Comparison of ENCODE assay signal across 27 cellular contexts in genomic region chr16:30605148-30605547, GRCh38. TPM values are rescaled to one million over a fixed set of nuclear protein-coding genes. Genes with fewer than 3 reads are reported as not detected.
A peak's percentile ranks its signal among the peaks of the same experiment; 100 is the strongest.
DNase-seq lines count a peak whose midpoint lies in the region; ATAC-seq and TF ChIP-seq lines count a peak whose summit lies in the region.
"Had no signal": no experiment of that assay in that cellular context is flagged by ENCODE, and none has a peak within 500 bp of the region (broad histone marks: within the 10 kb centered on the region; RNA-seq: fewer than 3 reads in every experiment).

No MANE protein-coding gene starts in this region.

- DNase-seq in Ammon's horn (ENCODE audit: low spot score) (peak; percentile 46), NOMO-1 (lab: John Stamatoyannopoulos, UW; ENCODE audit: unreplicated experiment in 2 of 2) (peak; percentile 42 to 61), globus pallidus (ENCODE audit: low spot score) (peak; percentile 38), nephron progenitor cell (no peak), AML-193 (lab: John Stamatoyannopoulos, UW) (no peak)
- DNase-seq in natural killer cell treated with Interleukin-12 subunit alpha and Interleukin-12 subunit beta and Interleukin-15 and Interleukin-18, amount 100 ng/mL, for 72 hours (ENCODE audit: low spot score) = no peak
- DNase-seq in activated effector memory CD4-positive, alpha-beta T cell treated with Interleukin-2 at 50 U/mL for 16 hours = no peak
- DNase-seq: activated B cell treated with CpG ODN at 0.5 μM for 24 hours; activated CD4-positive, alpha-beta T cell treated with anti-CD3 and anti-CD28 coated beads, Interleukin-2, amount 50 U/mL, for 1 hour; activated CD8-positive, alpha-beta memory T cell treated with anti-CD3 and anti-CD28 coated beads, Interleukin-2, amount 10 ng/mL, durations not matched to agents 7 days and 5 days; activated naive CD4-positive, alpha-beta T cell treated with anti-CD3 and anti-CD28 coated beads for 36 hours; activated T-cell treated with anti-CD3 and anti-CD28 coated beads, Interleukin-2, amount 50 U/mL, for 48 hours; amniotic stem cell; brain microvascular endothelial cell; Caco-2; DMS79; GDM1; H7; kidney glomerular epithelial cell; mesendoderm; NCI-H1105 treated with DMSO at 0.1 percent for 48 hours; NCI-H2081 treated with DMSO at 0.1 percent for 48 hours; NCI-H774; OCI-M1; SW 1271 had no signal

- H3K4me1 Mint-ChIP-seq in nephron progenitor cell = peaks cover 14% of the 10 kb centered on the region
- peaks cover 2 to 6% of the 10 kb centered on the region in 2 donors for H3K4me1 Mint-ChIP-seq in natural killer cell treated with Interleukin-12 subunit alpha and Interleukin-12 subunit beta and Interleukin-15 and Interleukin-18, amount 100 ng/mL, for 72 hours (ENCODE audit: low read depth in 2 of 2)

- H3K36me3 Mint-ChIP-seq in nephron progenitor cell (ENCODE audit: low read depth) = peaks cover 52% of the 10 kb centered on the region
- H3K36me3 Mint-ChIP-seq in natural killer cell treated with Interleukin-12 subunit alpha and Interleukin-12 subunit beta and Interleukin-15 and Interleukin-18, amount 100 ng/mL, for 72 hours = peaks cover 14% of the 10 kb centered on the region

- H3K9me3 Mint-ChIP-seq in nephron progenitor cell = peaks cover 8% of the 10 kb centered on the region
- H3K9me3 Mint-ChIP-seq in natural killer cell treated with Interleukin-12 subunit alpha and Interleukin-12 subunit beta and Interleukin-15 and Interleukin-18, amount 100 ng/mL, for 72 hours = no peaks in the 10 kb centered on the region
- H3K9me3 Mint-ChIP-seq: activated B cell treated with CpG ODN at 0.5 μM for 24 hours; activated naive CD4-positive, alpha-beta T cell treated with anti-CD3 and anti-CD28 coated beads for 36 hours had no signal

- peak overlapping the region; percentile 95 for H3K27ac Mint-ChIP-seq in nephron progenitor cell
- no peak overlapping the region for H3K27ac Mint-ChIP-seq in natural killer cell treated with Interleukin-12 subunit alpha and Interleukin-12 subunit beta and Interleukin-15 and Interleukin-18, amount 100 ng/mL, for 72 hours
- H3K27ac Mint-ChIP-seq: activated B cell treated with CpG ODN at 0.5 μM for 24 hours; activated CD8-positive, alpha-beta memory T cell treated with anti-CD3 and anti-CD28 coated beads, Interleukin-2, amount 10 ng/mL, durations not matched to agents 7 days and 5 days; activated naive CD4-positive, alpha-beta T cell treated with anti-CD3 and anti-CD28 coated beads for 36 hours had no signal

- no peak for TF ChIP-seq CTCF in nephron progenitor cell (IDR thresholded peaks at IDR 0.05)

- no peak overlapping the region for H3K4me3 Mint-ChIP-seq in nephron progenitor cell
- no peak overlapping the region for H3K4me3 Mint-ChIP-seq in natural killer cell treated with Interleukin-12 subunit alpha and Interleukin-12 subunit beta and Interleukin-15 and Interleukin-18, amount 100 ng/mL, for 72 hours
- H3K4me3 Mint-ChIP-seq: activated B cell treated with CpG ODN at 0.5 μM for 24 hours; activated CD8-positive, alpha-beta memory T cell treated with anti-CD3 and anti-CD28 coated beads, Interleukin-2, amount 10 ng/mL, durations not matched to agents 7 days and 5 days; activated naive CD4-positive, alpha-beta T cell treated with anti-CD3 and anti-CD28 coated beads for 36 hours had no signal

- H3K27me3 Mint-ChIP-seq in nephron progenitor cell (ENCODE audit: low read depth, poor library complexity) = peaks cover 5% of the 10 kb centered on the region
- H3K27me3 Mint-ChIP-seq in natural killer cell treated with Interleukin-12 subunit alpha and Interleukin-12 subunit beta and Interleukin-15 and Interleukin-18, amount 100 ng/mL, for 72 hours = no peaks in the 10 kb centered on the region
- H3K27me3 Mint-ChIP-seq: activated B cell treated with CpG ODN at 0.5 μM for 24 hours; activated CD8-positive, alpha-beta memory T cell treated with anti-CD3 and anti-CD28 coated beads, Interleukin-2, amount 10 ng/mL, durations not matched to agents 7 days and 5 days had no signal

- ATAC-seq in GM18868 (IDR thresholded peaks at IDR 0.05; ENCODE audit: unreplicated experiment) = no peak
- no peak for ATAC-seq in natural killer cell treated with Interleukin-12 subunit alpha and Interleukin-12 subunit beta and Interleukin-15 and Interleukin-18, amount 100 ng/mL, for 72 hours
- ATAC-seq: activated CD8-positive, alpha-beta memory T cell treated with anti-CD3 and anti-CD28 coated beads, Interleukin-2, amount 10 ng/mL, durations not matched to agents 7 days and 5 days; K562 had no signal

RNA-seq across cellular contexts. Expression of gene ZNF689, which starts 5.0 kb away (rescaled TPM):
- 10 to 100 TPM in 1 of 2 donors, 1 to 10 TPM in 1; 9.4 to 14.3 TPM for total RNA-seq in natural killer cell treated with Interleukin-12 subunit alpha and Interleukin-12 subunit beta and Interleukin-15 and Interleukin-18, amount 100 ng/mL, for 72 hours

RNA-seq across cellular contexts. Expression of gene ZNF785, which starts 19.7 kb away (rescaled TPM):
- 10 to 100 TPM; 13.3 to 20.0 TPM for total RNA-seq in natural killer cell treated with Interleukin-12 subunit alpha and Interleukin-12 subunit beta and Interleukin-15 and Interleukin-18, amount 100 ng/mL, for 72 hours

RNA-seq across cellular contexts. Expression of gene ZNF688, which starts 33.6 kb away (rescaled TPM):
- 1 to 10 TPM; 8.3 to 8.9 TPM for total RNA-seq in natural killer cell treated with Interleukin-12 subunit alpha and Interleukin-12 subunit beta and Interleukin-15 and Interleukin-18, amount 100 ng/mL, for 72 hours

RNA-seq across cellular contexts. Expression of gene PRR14, which starts 45.6 kb away (rescaled TPM):
- total RNA-seq in natural killer cell treated with Interleukin-12 subunit alpha and Interleukin-12 subunit beta and Interleukin-15 and Interleukin-18, amount 100 ng/mL, for 72 hours = 100 to 1,000 TPM; 128 to 197 TPM

RNA-seq across cellular contexts. Expression of gene ZNF764, which starts 47.0 kb away (rescaled TPM):
- total RNA-seq in natural killer cell treated with Interleukin-12 subunit alpha and Interleukin-12 subunit beta and Interleukin-15 and Interleukin-18, amount 100 ng/mL, for 72 hours = 10 to 100 TPM; 14.9 to 22.9 TPM

Comparison
In these comparisons a context has a peak if more than half of its experiments do, and no peak if none do; other contexts are left out.
1. DNase-seq: peak in Ammon's horn (single experiment), NOMO-1 (2 of 2) and globus pallidus (single experiment); none in nephron progenitor cell (single experiment), natural killer cell treated with Interleukin-12 subunit alpha and Interleukin-12 subunit beta and Interleukin-15 and Interleukin-18, amount 100 ng/mL, for 72 hours (single experiment), AML-193 (0 of 2) and activated effector memory CD4-positive, alpha-beta T cell treated with Interleukin-2 at 50 U/mL for 16 hours (single experiment).